In genomic region chr10:99387541-99387940, GRCh38 we compare ENCODE assay signal across 10 cellular contexts. TPM values are rescaled to one million over a fixed set of nuclear protein-coding genes. Genes with fewer than 3 reads are reported as not detected.
"Had no signal": no experiment of that assay in that cellular context is flagged by ENCODE, and none has a peak within 500 bp of the region (broad histone marks: within the 10 kb centered on the region; RNA-seq: fewer than 3 reads in every experiment).

No MANE protein-coding gene starts in this region.

- H3K9ac ChIP-seq: GM23248 had no signal

- H3K36me3 Mint-ChIP-seq: IgD-negative memory B cell had no signal

- DNase-seq: GM23248, GOT3, H7, HFFc6, KBM-7 had no signal

- H3K9me3 ChIP-seq: HAP-1 had no signal

- FAIRE-seq: HTR-8/SVneo had no signal

- H3K4me3 ChIP-seq: GM23248, HAP-1 had no signal

- H3K27ac Mint-ChIP-seq: HFFc6 had no signal

- H3K27ac ChIP-seq: GM23248 had no signal

- H3K9me3 Mint-ChIP-seq: HFFc6, IgD-negative memory B cell had no signal

- H3K4me3 Mint-ChIP-seq: HFFc6, IgD-negative memory B cell had no signal

- H3K4me1 ChIP-seq: HAP-1 had no signal

- H2AFZ ChIP-seq: GM23248 had no signal

RNA-seq across cellular contexts. Expression of gene CNNM1, which starts 58.4 kb away (rescaled TPM):
- total RNA-seq: H4, HT-29 had no signal
- polyA plus RNA-seq: IgD-negative memory B cell had no signal
